Comparison of ENCODE assay signal across 16 cellular contexts in the genomic region with DNA sequence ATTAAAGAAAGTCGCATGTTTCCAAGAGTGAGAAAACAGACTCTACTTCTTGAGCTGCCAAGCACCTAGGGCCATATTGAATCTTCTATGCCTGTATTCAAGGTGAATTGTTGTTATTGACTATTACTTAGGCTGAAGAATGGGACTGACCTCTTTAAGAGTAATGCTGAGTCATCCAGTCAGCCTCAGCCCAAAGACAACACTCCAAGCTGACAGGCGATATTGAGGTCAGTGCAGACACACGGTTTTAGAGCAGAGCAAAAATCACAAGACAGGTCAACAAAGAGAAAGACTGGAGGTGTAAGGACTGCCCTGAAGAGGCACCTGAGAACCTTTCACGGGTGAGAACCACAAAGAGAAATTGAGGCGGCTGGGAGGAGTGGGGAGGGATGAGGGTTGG.
A peak's percentile ranks its signal among the peaks of the same experiment; 100 is the strongest.
DNase-seq lines count a peak whose midpoint lies in the region; TF ChIP-seq lines count a peak whose summit lies in the region.
"Had no signal": no experiment of that assay in that cellular context is flagged by ENCODE, and none has a peak within 500 bp of the region (broad histone marks: within the 10 kb centered on the region; RNA-seq: fewer than 3 reads in every experiment).

No MANE protein-coding gene starts in this region.

- H3K23ac ChIP-seq in mesendoderm (ENCODE audit: low read length), result no peak overlapping the region

- H3K9me2 ChIP-seq in SK-N-SH, result no peaks in the 10 kb centered on the region

- no peaks in the 10 kb centered on the region for H3F3A ChIP-seq in SK-N-SH (replicated peaks; ENCODE audit: insufficient read depth)

- H4K8ac ChIP-seq in mesendoderm (ENCODE audit: low read depth, low read length), result no peak overlapping the region

- TF ChIP-seq CTCF in SK-N-SH (IDR thresholded peaks at IDR 0.05), result no peak

- H3K9ac ChIP-seq in mesendoderm (ENCODE audit: low read length) (no peak overlapping the region), SK-N-SH (no peak overlapping the region)

- H3K4me1 ChIP-seq in mesendoderm (ENCODE audit: control insufficient read depth, low read depth, low read length) (no peaks in the 10 kb centered on the region), SK-N-SH (ENCODE audit: control insufficient read depth in 1 of 2, insufficient read depth in 2 of 2, low read depth in 1 of 2, low read length in 1 of 2) (peaks cover 0 to 11% of the 10 kb centered on the region in 2 experiments; a peak in 1 of 4 replicates)
- H3K4me1 ChIP-seq: Peyer's patch had no signal

- no peak overlapping the region for H2AK5ac ChIP-seq in mesendoderm (ENCODE audit: low read length)

- no peak overlapping the region for H2BK5ac ChIP-seq in mesendoderm (ENCODE audit: low read length)

- POLR2A ChIA-PET in SK-N-SH (lab: Yijun Ruan, JAX), result no interaction called here

- H3K4me3 ChIP-seq in MG63 (no peak overlapping the region), mesendoderm (ENCODE audit: low read length) (no peak overlapping the region), SK-N-SH (ENCODE audit: low read depth in 2 of 2, low read length in 1 of 2) (no peak overlapping the region)
- H3K4me3 ChIP-seq: cardiac muscle cell, mucosa of descending colon, Peyer's patch had no signal

- no peaks in the 10 kb centered on the region for H3K79me1 ChIP-seq in mesendoderm (ENCODE audit: low read length)

- H3K27ac ChIP-seq in mesendoderm (ENCODE audit: low read depth, low read length), result no peak overlapping the region
- no peak overlapping the region for H3K27ac ChIP-seq in SK-N-SH (ENCODE audit: low read depth in 2 of 2, low read length in 1 of 2)
- H3K27ac ChIP-seq: C4-2B, cardiac muscle cell, HL-60, Peyer's patch had no signal

- H3K27me3 ChIP-seq in MG63 (no peaks in the 10 kb centered on the region), mesendoderm (ENCODE audit: insufficient read depth, low read length, poor library complexity) (no peaks in the 10 kb centered on the region), SK-N-SH (ENCODE audit: insufficient read depth) (no peaks in the 10 kb centered on the region)
- H3K27me3 ChIP-seq: cardiac muscle cell, Peyer's patch had no signal

- H4K5ac ChIP-seq in mesendoderm (ENCODE audit: low read length), result no peak overlapping the region

- H3K56ac ChIP-seq in mesendoderm (ENCODE audit: low read length), result peak overlapping the region; percentile 6

- H3K9me3 ChIP-seq in MG63 (0 out of 2 replicates have a peak, but pooled peaks cover 2% of the 10 kb centered on the region), SK-N-SH (no peaks in the 10 kb centered on the region)
- H3K9me3 ChIP-seq: mucosa of descending colon, Peyer's patch had no signal

- no peak for TF ChIP-seq RAD21 in SK-N-SH (IDR thresholded peaks at IDR 0.05; ENCODE audit: low read length)

- H3K18ac ChIP-seq in mesendoderm (ENCODE audit: low read length), result no peak overlapping the region

- H3K79me2 ChIP-seq in mesendoderm (ENCODE audit: control insufficient read depth, insufficient read depth, low read length) (no peaks in the 10 kb centered on the region), SK-N-SH (ENCODE audit: insufficient read depth) (no peaks in the 10 kb centered on the region)

- no peak for TF ChIP-seq EP300 in SK-N-SH (IDR thresholded peaks at IDR 0.05; ENCODE audit: borderline replicate concordance in 1 of 2, low read depth in 1 of 2, low read length in 1 of 2)

- H2BK15ac ChIP-seq in mesendoderm (replicated peaks; ENCODE audit: low read depth), result no peak overlapping the region

- H3K4me2 ChIP-seq in mesendoderm (ENCODE audit: low read length) (no peak overlapping the region), SK-N-SH (no peak overlapping the region)

- H4K20me1 ChIP-seq in SK-N-SH (ENCODE audit: insufficient read depth), result no peaks in the 10 kb centered on the region

- DNase-seq in DMS53 (lab: John Stamatoyannopoulos, UW) (peak; percentile 74), MG63 (peak; percentile 52), dermis blood vessel endothelial cell (peak; percentile 12), mesendoderm (peak; percentile 26), KBM-7 (no peak), SK-N-SH (no peak), mucosa of gallbladder (ENCODE audit: low spot score) (no peak), NCI-H524 (lab: John Stamatoyannopoulos, UW) (no peak)
- DNase-seq: activated T-cell treated with anti-CD3 and anti-CD28 coated beads, Interleukin-2, amount 50 U/mL, for 48 hours; mucosa of descending colon; NCI-H146; Peyer's patch; small intestine had no signal

- no peak overlapping the region for H2AFZ ChIP-seq in SK-N-SH (ENCODE audit: low read depth)

- H2BK120ac ChIP-seq in mesendoderm (ENCODE audit: low read depth, low read length), result no peak overlapping the region

- no peaks in the 10 kb centered on the region for H3K36me3 ChIP-seq in MG63
- H3K36me3 ChIP-seq in mesendoderm (ENCODE audit: control insufficient read depth, insufficient read depth, low read length), result no peaks in the 10 kb centered on the region
- no peaks in the 10 kb centered on the region for H3K36me3 ChIP-seq in SK-N-SH (replicated peaks in 1 of 2; ENCODE audit: control insufficient read depth in 1 of 2, insufficient read depth in 2 of 2, low read length in 1 of 2)
- H3K36me3 ChIP-seq: cardiac muscle cell, Peyer's patch had no signal

- WGBS in mesendoderm (ENCODE audit: extremely low coverage, insufficient coverage, low lambda C conversion rate), result no CpG with 5 or more reads among the region's 5 CpGs
- 53% methylated on average over 5 of the region's 5 CpGs for WGBS in SK-N-SH (ENCODE audit: low lambda C conversion rate)

- in situ Hi-C loops in KBM-7 (cut with MboI; ENCODE audit: low pct_unique_long_range_greater_than_20kb, low sequenced_read_pairs), result no loop called here

- CTCF ChIA-PET in SK-N-SH (lab: Yijun Ruan, JAX), result interaction anchor here (1.5 kb wide), 1 partner anchor 13 kb away, joined by 4 read pairs; no protein-coding TSS in a partner anchor

- H3K4ac ChIP-seq in mesendoderm (ENCODE audit: low read depth, low read length), result no peak overlapping the region

TF ChIP-seq in SK-N-SH, 30 proteins besides CTCF, POLR2A, EP300 and RAD21:
- TF ChIP-seq SIN3A (IDR thresholded peaks at IDR 0.05; ENCODE audit: borderline replicate concordance, low read depth, low read length), result no peak
- TF ChIP-seq, protein P1, sequence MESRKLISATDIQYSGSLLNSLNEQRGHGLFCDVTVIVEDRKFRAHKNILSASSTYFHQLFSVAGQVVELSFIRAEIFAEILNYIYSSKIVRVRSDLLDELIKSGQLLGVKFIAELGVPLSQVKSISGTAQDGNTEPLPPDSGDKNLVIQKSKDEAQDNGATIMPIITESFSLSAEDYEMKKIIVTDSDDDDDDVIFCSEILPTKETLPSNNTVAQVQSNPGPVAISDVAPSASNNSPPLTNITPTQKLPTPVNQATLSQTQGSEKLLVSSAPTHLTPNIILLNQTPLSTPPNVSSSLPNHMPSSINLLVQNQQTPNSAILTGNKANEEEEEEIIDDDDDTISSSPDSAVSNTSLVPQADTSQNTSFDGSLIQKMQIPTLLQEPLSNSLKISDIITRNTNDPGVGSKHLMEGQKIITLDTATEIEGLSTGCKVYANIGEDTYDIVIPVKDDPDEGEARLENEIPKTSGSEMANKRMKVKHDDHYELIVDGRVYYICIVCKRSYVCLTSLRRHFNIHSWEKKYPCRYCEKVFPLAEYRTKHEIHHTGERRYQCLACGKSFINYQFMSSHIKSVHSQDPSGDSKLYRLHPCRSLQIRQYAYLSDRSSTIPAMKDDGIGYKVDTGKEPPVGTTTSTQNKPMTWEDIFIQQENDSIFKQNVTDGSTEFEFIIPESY (IDR thresholded peaks at IDR 0.05; ENCODE audit: borderline replicate concordance, low read depth), result no peak
- TF ChIP-seq, protein P2, sequence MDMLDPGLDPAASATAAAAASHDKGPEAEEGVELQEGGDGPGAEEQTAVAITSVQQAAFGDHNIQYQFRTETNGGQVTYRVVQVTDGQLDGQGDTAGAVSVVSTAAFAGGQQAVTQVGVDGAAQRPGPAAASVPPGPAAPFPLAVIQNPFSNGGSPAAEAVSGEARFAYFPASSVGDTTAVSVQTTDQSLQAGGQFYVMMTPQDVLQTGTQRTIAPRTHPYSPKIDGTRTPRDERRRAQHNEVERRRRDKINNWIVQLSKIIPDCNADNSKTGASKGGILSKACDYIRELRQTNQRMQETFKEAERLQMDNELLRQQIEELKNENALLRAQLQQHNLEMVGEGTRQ (IDR thresholded peaks at IDR 0.05; ENCODE audit: borderline replicate concordance, low read depth, low read length), result no peak
- TF ChIP-seq JUND (IDR thresholded peaks at IDR 0.05), result no peak
- no peak for TF ChIP-seq NFIC (IDR thresholded peaks at IDR 0.05; ENCODE audit: borderline replicate concordance)
- no peak for TF ChIP-seq RFX5 (IDR thresholded peaks at IDR 0.05; ENCODE audit: low read length)
- TF ChIP-seq GATA2 (CRISPR knock-in tag; IDR thresholded peaks at IDR 0.05), result no peak
- no peak for TF ChIP-seq ELF1 (IDR thresholded peaks at IDR 0.05)
- no peak for TF ChIP-seq NRF1 (IDR thresholded peaks at IDR 0.05; ENCODE audit: low read depth, low read length)
- TF ChIP-seq MEF2A (IDR thresholded peaks at IDR 0.05; ENCODE audit: borderline replicate concordance, low read depth), result no peak
- TF ChIP-seq, protein P3, sequence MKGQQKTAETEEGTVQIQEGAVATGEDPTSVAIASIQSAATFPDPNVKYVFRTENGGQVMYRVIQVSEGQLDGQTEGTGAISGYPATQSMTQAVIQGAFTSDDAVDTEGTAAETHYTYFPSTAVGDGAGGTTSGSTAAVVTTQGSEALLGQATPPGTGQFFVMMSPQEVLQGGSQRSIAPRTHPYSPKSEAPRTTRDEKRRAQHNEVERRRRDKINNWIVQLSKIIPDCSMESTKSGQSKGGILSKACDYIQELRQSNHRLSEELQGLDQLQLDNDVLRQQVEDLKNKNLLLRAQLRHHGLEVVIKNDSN (IDR thresholded peaks at IDR 0.05; ENCODE audit: borderline replicate concordance, low read depth), result no peak
- TF ChIP-seq, protein P4, sequence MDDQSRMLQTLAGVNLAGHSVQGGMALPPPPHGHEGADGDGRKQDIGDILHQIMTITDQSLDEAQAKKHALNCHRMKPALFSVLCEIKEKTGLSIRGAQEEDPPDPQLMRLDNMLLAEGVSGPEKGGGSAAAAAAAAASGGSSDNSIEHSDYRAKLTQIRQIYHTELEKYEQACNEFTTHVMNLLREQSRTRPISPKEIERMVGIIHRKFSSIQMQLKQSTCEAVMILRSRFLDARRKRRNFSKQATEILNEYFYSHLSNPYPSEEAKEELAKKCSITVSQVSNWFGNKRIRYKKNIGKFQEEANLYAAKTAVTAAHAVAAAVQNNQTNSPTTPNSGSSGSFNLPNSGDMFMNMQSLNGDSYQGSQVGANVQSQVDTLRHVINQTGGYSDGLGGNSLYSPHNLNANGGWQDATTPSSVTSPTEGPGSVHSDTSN (IDR thresholded peaks at IDR 0.05), result no peak

Comparison
In these comparisons a context has a peak if more than half of its experiments do, and no peak if none do; other contexts are left out.
1. DNase-seq: peak in DMS53 (single experiment), MG63 (single experiment), dermis blood vessel endothelial cell (single experiment) and mesendoderm (single experiment); none in KBM-7 (single experiment), SK-N-SH (single experiment), mucosa of gallbladder (single experiment) and NCI-H524 (0 of 2).